In genomic region chr10:77970869-77971803, GRCh38 we compare ENCODE assay signal across 1 cellular context.
TF ChIP-seq lines count a peak whose summit lies in the region.

No MANE protein-coding gene starts in this region.

TF ChIP-seq in HepG2, 621 proteins besides CTCF, POLR2A, EP300 and RAD21 (continued from another document and continues in another):
- TF ChIP-seq PHF21A (CRISPR knock-in tag; IDR thresholded peaks at IDR 0.05): peak; percentile 73; the same call in 1 of the 2 replicates
- TF ChIP-seq ZNF34 (CRISPR knock-in tag; IDR thresholded peaks at IDR 0.05; ENCODE audit: borderline replicate concordance): no peak
- TF ChIP-seq TBP (CRISPR knock-in tag; IDR thresholded peaks at IDR 0.05): no peak
- TF ChIP-seq, protein P1, sequence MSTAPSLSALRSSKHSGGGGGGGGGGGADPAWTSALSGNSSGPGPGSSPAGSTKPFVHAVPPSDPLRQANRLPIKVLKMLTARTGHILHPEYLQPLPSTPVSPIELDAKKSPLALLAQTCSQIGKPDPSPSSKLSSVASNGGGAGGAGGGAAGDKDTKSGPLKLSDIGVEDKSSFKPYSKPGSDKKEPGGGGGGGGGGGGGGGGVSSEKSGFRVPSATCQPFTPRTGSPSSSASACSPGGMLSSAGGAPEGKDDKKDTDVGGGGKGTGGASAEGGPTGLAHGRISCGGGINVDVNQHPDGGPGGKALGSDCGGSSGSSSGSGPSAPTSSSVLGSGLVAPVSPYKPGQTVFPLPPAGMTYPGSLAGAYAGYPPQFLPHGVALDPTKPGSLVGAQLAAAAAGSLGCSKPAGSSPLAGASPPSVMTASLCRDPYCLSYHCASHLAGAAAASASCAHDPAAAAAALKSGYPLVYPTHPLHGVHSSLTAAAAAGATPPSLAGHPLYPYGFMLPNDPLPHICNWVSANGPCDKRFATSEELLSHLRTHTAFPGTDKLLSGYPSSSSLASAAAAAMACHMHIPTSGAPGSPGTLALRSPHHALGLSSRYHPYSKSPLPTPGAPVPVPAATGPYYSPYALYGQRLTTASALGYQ (CRISPR knock-in tag; IDR thresholded peaks at IDR 0.05): peak; percentile 60; the same call in 1 of the 2 replicates
- peak; percentile 48 for TF ChIP-seq THAP11 (CRISPR knock-in tag; IDR thresholded peaks at IDR 0.05)
- TF ChIP-seq CREBL2 (CRISPR knock-in tag; IDR thresholded peaks at IDR 0.05; ENCODE audit: borderline replicate concordance): no peak
- TF ChIP-seq TFAP4 (IDR thresholded peaks at IDR 0.05; ENCODE audit: borderline replicate concordance, low read depth): no peak
- no peak for TF ChIP-seq SOX13 (IDR thresholded peaks at IDR 0.05)
- peak in 1 of 2 experiments; percentile 78; a peak in 2 of 4 replicates for TF ChIP-seq SOX13 (CRISPR knock-in tag; conservative IDR thresholded peaks at IDR 0.05 in 1 of 2, IDR thresholded peaks at IDR 0.05 in 1 of 2)
- TF ChIP-seq CAMTA2 (CRISPR knock-in tag; IDR thresholded peaks at IDR 0.05; ENCODE audit: borderline replicate concordance): no peak
- TF ChIP-seq TCF12 (IDR thresholded peaks at IDR 0.05): no peak
- TF ChIP-seq TCF12 (CRISPR knock-in tag; IDR thresholded peaks at IDR 0.05): no peak
- TF ChIP-seq MIER2 (CRISPR knock-in tag; IDR thresholded peaks at IDR 0.05): no peak
- no peak for TF ChIP-seq BRCA1 (CRISPR knock-in tag; IDR thresholded peaks at IDR 0.05)
- TF ChIP-seq GABPA (IDR thresholded peaks at IDR 0.05; ENCODE audit: low read depth, low read length): no peak
- TF ChIP-seq GABPA (CRISPR knock-in tag; IDR thresholded peaks at IDR 0.05; ENCODE audit: low read depth): peak; percentile 75
- TF ChIP-seq ZNF614 (CRISPR knock-in tag; IDR thresholded peaks at IDR 0.05; ENCODE audit: borderline replicate concordance): no peak; the same call in 1 of the 2 replicates
- TF ChIP-seq, protein P2, sequence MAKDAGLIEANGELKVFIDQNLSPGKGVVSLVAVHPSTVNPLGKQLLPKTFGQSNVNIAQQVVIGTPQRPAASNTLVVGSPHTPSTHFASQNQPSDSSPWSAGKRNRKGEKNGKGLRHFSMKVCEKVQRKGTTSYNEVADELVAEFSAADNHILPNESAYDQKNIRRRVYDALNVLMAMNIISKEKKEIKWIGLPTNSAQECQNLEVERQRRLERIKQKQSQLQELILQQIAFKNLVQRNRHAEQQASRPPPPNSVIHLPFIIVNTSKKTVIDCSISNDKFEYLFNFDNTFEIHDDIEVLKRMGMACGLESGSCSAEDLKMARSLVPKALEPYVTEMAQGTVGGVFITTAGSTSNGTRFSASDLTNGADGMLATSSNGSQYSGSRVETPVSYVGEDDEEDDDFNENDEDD (CRISPR knock-in tag; IDR thresholded peaks at IDR 0.05; ENCODE audit: borderline replicate concordance): no peak
- TF ChIP-seq, protein P3, sequence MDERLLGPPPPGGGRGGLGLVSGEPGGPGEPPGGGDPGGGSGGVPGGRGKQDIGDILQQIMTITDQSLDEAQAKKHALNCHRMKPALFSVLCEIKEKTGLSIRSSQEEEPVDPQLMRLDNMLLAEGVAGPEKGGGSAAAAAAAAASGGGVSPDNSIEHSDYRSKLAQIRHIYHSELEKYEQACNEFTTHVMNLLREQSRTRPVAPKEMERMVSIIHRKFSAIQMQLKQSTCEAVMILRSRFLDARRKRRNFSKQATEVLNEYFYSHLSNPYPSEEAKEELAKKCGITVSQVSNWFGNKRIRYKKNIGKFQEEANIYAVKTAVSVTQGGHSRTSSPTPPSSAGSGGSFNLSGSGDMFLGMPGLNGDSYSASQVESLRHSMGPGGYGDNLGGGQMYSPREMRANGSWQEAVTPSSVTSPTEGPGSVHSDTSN (CRISPR knock-in tag; IDR thresholded peaks at IDR 0.05): no peak
- TF ChIP-seq, protein P4, sequence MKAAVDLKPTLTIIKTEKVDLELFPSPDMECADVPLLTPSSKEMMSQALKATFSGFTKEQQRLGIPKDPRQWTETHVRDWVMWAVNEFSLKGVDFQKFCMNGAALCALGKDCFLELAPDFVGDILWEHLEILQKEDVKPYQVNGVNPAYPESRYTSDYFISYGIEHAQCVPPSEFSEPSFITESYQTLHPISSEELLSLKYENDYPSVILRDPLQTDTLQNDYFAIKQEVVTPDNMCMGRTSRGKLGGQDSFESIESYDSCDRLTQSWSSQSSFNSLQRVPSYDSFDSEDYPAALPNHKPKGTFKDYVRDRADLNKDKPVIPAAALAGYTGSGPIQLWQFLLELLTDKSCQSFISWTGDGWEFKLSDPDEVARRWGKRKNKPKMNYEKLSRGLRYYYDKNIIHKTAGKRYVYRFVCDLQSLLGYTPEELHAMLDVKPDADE (CRISPR knock-in tag; IDR thresholded peaks at IDR 0.05): no peak
- no peak for TF ChIP-seq ZNF883 (CRISPR knock-in tag; IDR thresholded peaks at IDR 0.05; ENCODE audit: not compliant biosample characterization)
- TF ChIP-seq, protein P5, sequence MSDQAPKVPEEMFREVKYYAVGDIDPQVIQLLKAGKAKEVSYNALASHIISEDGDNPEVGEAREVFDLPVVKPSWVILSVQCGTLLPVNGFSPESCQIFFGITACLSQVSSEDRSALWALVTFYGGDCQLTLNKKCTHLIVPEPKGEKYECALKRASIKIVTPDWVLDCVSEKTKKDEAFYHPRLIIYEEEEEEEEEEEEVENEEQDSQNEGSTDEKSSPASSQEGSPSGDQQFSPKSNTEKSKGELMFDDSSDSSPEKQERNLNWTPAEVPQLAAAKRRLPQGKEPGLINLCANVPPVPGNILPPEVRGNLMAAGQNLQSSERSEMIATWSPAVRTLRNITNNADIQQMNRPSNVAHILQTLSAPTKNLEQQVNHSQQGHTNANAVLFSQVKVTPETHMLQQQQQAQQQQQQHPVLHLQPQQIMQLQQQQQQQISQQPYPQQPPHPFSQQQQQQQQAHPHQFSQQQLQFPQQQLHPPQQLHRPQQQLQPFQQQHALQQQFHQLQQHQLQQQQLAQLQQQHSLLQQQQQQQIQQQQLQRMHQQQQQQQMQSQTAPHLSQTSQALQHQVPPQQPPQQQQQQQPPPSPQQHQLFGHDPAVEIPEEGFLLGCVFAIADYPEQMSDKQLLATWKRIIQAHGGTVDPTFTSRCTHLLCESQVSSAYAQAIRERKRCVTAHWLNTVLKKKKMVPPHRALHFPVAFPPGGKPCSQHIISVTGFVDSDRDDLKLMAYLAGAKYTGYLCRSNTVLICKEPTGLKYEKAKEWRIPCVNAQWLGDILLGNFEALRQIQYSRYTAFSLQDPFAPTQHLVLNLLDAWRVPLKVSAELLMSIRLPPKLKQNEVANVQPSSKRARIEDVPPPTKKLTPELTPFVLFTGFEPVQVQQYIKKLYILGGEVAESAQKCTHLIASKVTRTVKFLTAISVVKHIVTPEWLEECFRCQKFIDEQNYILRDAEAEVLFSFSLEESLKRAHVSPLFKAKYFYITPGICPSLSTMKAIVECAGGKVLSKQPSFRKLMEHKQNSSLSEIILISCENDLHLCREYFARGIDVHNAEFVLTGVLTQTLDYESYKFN (CRISPR knock-in tag; conservative IDR thresholded peaks at IDR 0.05): peak; percentile 95
- TF ChIP-seq ZC3H13 (CRISPR knock-in tag; IDR thresholded peaks at IDR 0.05): no peak
- no peak for TF ChIP-seq AHR (CRISPR knock-in tag; IDR thresholded peaks at IDR 0.05)
- TF ChIP-seq CC2D1A (CRISPR knock-in tag; IDR thresholded peaks at IDR 0.05): no peak
- peak; percentile 24; the same call in 1 of the 2 replicates for TF ChIP-seq HOXA5 (CRISPR knock-in tag; IDR thresholded peaks at IDR 0.05)
- peak; percentile 69; the same call in 1 of the 2 replicates for TF ChIP-seq MEIS1 (CRISPR knock-in tag; IDR thresholded peaks at IDR 0.05; ENCODE audit: borderline replicate concordance)
- TF ChIP-seq MAZ (IDR thresholded peaks at IDR 0.05; ENCODE audit: borderline replicate concordance, low read depth, low read length): no peak
- TF ChIP-seq MAZ (CRISPR knock-in tag; IDR thresholded peaks at IDR 0.05; ENCODE audit: low read depth): no peak
- TF ChIP-seq HDAC1 (CRISPR knock-in tag; IDR thresholded peaks at IDR 0.05): no peak
- TF ChIP-seq CSRNP1 (CRISPR knock-in tag; IDR thresholded peaks at IDR 0.05): peak; percentile 15; the same call in 1 of the 2 replicates
- TF ChIP-seq, protein P6, sequence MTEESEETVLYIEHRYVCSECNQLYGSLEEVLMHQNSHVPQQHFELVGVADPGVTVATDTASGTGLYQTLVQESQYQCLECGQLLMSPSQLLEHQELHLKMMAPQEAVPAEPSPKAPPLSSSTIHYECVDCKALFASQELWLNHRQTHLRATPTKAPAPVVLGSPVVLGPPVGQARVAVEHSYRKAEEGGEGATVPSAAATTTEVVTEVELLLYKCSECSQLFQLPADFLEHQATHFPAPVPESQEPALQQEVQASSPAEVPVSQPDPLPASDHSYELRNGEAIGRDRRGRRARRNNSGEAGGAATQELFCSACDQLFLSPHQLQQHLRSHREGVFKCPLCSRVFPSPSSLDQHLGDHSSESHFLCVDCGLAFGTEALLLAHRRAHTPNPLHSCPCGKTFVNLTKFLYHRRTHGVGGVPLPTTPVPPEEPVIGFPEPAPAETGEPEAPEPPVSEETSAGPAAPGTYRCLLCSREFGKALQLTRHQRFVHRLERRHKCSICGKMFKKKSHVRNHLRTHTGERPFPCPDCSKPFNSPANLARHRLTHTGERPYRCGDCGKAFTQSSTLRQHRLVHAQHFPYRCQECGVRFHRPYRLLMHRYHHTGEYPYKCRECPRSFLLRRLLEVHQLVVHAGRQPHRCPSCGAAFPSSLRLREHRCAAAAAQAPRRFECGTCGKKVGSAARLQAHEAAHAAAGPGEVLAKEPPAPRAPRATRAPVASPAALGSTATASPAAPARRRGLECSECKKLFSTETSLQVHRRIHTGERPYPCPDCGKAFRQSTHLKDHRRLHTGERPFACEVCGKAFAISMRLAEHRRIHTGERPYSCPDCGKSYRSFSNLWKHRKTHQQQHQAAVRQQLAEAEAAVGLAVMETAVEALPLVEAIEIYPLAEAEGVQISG (CRISPR knock-in tag; IDR thresholded peaks at IDR 0.05): peak; percentile 59
- TF ChIP-seq PHB2 (IDR thresholded peaks at IDR 0.05; ENCODE audit: partially characterized antibody): no peak
- no peak for TF ChIP-seq HNRNPK (IDR thresholded peaks at IDR 0.05; ENCODE audit: low read depth, low read length, poor library complexity, severe bottlenecking)
- TF ChIP-seq FLYWCH1 (CRISPR knock-in tag; IDR thresholded peaks at IDR 0.05): no peak
- TF ChIP-seq RCOR2 (CRISPR knock-in tag; IDR thresholded peaks at IDR 0.05): peak; percentile 47; the same call in 1 of the 2 replicates
- TF ChIP-seq ZNF615 (CRISPR knock-in tag; IDR thresholded peaks at IDR 0.05; ENCODE audit: borderline replicate concordance): no peak
- no peak for TF ChIP-seq ZNF891 (CRISPR knock-in tag; IDR thresholded peaks at IDR 0.05)
- 0 out of 2 replicates have a peak, but pooled peaks have one; percentile 63 for TF ChIP-seq ZFP36L1 (CRISPR knock-in tag; IDR thresholded peaks at IDR 0.05)
- TF ChIP-seq KDM2A (CRISPR knock-in tag; IDR thresholded peaks at IDR 0.05; ENCODE audit: borderline replicate concordance, low read depth): peak; percentile 40; the same call in 1 of the 2 replicates
- TF ChIP-seq ELF4 (CRISPR knock-in tag; IDR thresholded peaks at IDR 0.05; ENCODE audit: borderline replicate concordance): no peak; the same call in 1 of the 2 replicates
- no peak for TF ChIP-seq ZNF17 (CRISPR knock-in tag; IDR thresholded peaks at IDR 0.05)
- no peak for TF ChIP-seq ZNF552 (CRISPR knock-in tag; IDR thresholded peaks at IDR 0.05; ENCODE audit: borderline replicate concordance)
- no peak for TF ChIP-seq ZNF232 (CRISPR knock-in tag; IDR thresholded peaks at IDR 0.05; ENCODE audit: borderline replicate concordance)
- no peak for TF ChIP-seq IKZF1 (IDR thresholded peaks at IDR 0.05)
- no peak for TF ChIP-seq ZNF652 (CRISPR knock-in tag; IDR thresholded peaks at IDR 0.05; ENCODE audit: borderline replicate concordance, low read depth)
- TF ChIP-seq STAG1 (CRISPR knock-in tag; IDR thresholded peaks at IDR 0.05): peak; percentile 7; the same call in 1 of the 2 replicates
- no peak for TF ChIP-seq TAF15 (IDR thresholded peaks at IDR 0.05; ENCODE audit: low read depth, low read length, poor library complexity, severe bottlenecking)
- TF ChIP-seq ETV5 (CRISPR knock-in tag; IDR thresholded peaks at IDR 0.05; ENCODE audit: borderline replicate concordance): peak; percentile 96
- peak; percentile 61; the same call in 1 of the 2 replicates for TF ChIP-seq YEATS4 (CRISPR knock-in tag; IDR thresholded peaks at IDR 0.05; ENCODE audit: borderline replicate concordance)
- TF ChIP-seq, protein P7, sequence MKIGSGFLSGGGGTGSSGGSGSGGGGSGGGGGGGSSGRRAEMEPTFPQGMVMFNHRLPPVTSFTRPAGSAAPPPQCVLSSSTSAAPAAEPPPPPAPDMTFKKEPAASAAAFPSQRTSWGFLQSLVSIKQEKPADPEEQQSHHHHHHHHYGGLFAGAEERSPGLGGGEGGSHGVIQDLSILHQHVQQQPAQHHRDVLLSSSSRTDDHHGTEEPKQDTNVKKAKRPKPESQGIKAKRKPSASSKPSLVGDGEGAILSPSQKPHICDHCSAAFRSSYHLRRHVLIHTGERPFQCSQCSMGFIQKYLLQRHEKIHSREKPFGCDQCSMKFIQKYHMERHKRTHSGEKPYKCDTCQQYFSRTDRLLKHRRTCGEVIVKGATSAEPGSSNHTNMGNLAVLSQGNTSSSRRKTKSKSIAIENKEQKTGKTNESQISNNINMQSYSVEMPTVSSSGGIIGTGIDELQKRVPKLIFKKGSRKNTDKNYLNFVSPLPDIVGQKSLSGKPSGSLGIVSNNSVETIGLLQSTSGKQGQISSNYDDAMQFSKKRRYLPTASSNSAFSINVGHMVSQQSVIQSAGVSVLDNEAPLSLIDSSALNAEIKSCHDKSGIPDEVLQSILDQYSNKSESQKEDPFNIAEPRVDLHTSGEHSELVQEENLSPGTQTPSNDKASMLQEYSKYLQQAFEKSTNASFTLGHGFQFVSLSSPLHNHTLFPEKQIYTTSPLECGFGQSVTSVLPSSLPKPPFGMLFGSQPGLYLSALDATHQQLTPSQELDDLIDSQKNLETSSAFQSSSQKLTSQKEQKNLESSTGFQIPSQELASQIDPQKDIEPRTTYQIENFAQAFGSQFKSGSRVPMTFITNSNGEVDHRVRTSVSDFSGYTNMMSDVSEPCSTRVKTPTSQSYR (CRISPR knock-in tag; IDR thresholded peaks at IDR 0.05; ENCODE audit: borderline replicate concordance): peak; percentile 84
- no peak for TF ChIP-seq ZBTB3 (CRISPR knock-in tag; IDR thresholded peaks at IDR 0.05; ENCODE audit: borderline replicate concordance, low read depth)
